In the genomic region with DNA sequence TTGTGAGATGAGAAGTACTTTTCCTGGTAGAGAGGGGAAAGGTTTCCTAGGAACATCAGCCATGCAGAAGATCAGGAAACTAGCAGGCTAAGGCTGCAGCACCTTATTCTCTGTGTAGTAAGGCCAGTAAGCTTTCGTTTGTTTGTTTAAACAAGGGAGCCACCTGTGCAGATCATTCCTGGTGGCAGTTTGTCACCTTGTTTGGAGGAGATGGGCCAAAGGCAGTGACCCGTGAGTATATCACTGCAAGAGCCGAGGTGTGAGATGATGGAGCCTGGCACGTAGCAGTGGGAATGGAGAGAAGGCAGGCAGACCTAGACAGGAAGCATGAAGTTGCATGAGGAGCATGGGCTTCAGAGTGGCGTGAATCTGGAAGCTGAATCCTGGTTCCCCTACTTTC, we compare ENCODE assay signal across 12 cellular contexts. TPM values are rescaled to one million over a fixed set of nuclear protein-coding genes. Genes with fewer than 3 reads are reported as not detected.
A peak's percentile ranks its signal among the peaks of the same experiment; 100 is the strongest.
DNase-seq lines count a peak whose midpoint lies in the region; ATAC-seq and TF ChIP-seq lines count a peak whose summit lies in the region.
"Had no signal": no experiment of that assay in that cellular context is flagged by ENCODE, and none has a peak within 500 bp of the region (broad histone marks: within the 10 kb centered on the region; RNA-seq: fewer than 3 reads in every experiment).

No MANE protein-coding gene starts in this region.

- WGBS in heart right ventricle, 2 donors = 64 to 71% methylated on average over 5 of the region's 5 CpGs
- no CpG with 5 or more reads among the region's 5 CpGs for WGBS in H9 (ENCODE audit: extremely low coverage, insufficient read length, low lambda C conversion rate)

- no peaks in the 10 kb centered on the region for H3K79me2 ChIP-seq in H9 (ENCODE audit: insufficient read depth, low read length)

- H3K27me3 ChIP-seq in Panc1 (ENCODE audit: control insufficient read depth, insufficient read depth, low read length) = no peaks in the 10 kb centered on the region
- H3K27me3 ChIP-seq in heart right ventricle = no peaks in the 10 kb centered on the region
- H3K27me3 ChIP-seq in H9 (ENCODE audit: insufficient read depth, low read length) = no peaks in the 10 kb centered on the region

- in situ Hi-C loops in Panc1 (cut with HindIII; ENCODE audit: low pct_unique_long_range_greater_than_20kb, low sequenced_read_pairs) = no loop called here

- H2AK5ac ChIP-seq in H9 (ENCODE audit: insufficient read length, low read length) = no peak overlapping the region

- H3K36me3 ChIP-seq in Panc1 (ENCODE audit: control insufficient read depth, insufficient read depth, low read length) (no peaks in the 10 kb centered on the region), heart right ventricle (peaks cover 0 to 6% (median 0%) of the 10 kb centered on the region in 9 donors)

- no peak overlapping the region for H3K56ac ChIP-seq in H9 (ENCODE audit: insufficient read length, low read depth, low read length)

- H2BK15ac ChIP-seq in H9 (ENCODE audit: low read depth, low read length) = no peak overlapping the region

- no peaks in the 10 kb centered on the region for H3K9me3 ChIP-seq in Panc1 (ENCODE audit: control insufficient read depth, insufficient read depth, low read depth, low read length)
- H3K9me3 ChIP-seq in heart right ventricle = no peaks in the 10 kb centered on the region
- no peaks in the 10 kb centered on the region for H3K9me3 ChIP-seq in H9 (ENCODE audit: control insufficient read depth, low read depth, low read length)

- intact Hi-C loops in activated naive CD4-positive, alpha-beta T cell treated with anti-CD3 and anti-CD28 coated beads for 36 hours (cut with micrococcal nuclease) = loop anchor here (1.0 to 5.0 kb wide), 5 partner anchors 14 to 480 kb away; a partner anchor contains a TSS
- intact Hi-C loops in Panc1 (cut with micrococcal nuclease; ENCODE audit: unreplicated experiment) = no loop called here
- intact Hi-C loops in heart right ventricle (cut with DNase I) = no loop called here

- no peak overlapping the region for H2BK5ac ChIP-seq in H9 (ENCODE audit: insufficient read length, low read length)

- no peak overlapping the region for H2BK12ac ChIP-seq in H9 (ENCODE audit: insufficient read length, low read depth, low read length)

- H3K36me3 Mint-ChIP-seq in activated naive CD4-positive, alpha-beta T cell treated with anti-CD3 and anti-CD28 coated beads for 36 hours (ENCODE audit: low read depth) = peaks cover 30% of the 10 kb centered on the region
- peaks cover 31% of the 10 kb centered on the region for H3K36me3 Mint-ChIP-seq in stimulated activated memory B cell treated with anti-CD40 and anti-IgM and Interleukin-4, amounts not matched to agents 10 μg/mL and 1 μg/mL and 100 μg/mL, for 72 hours
- H3K36me3 Mint-ChIP-seq in H9 (ENCODE audit: insufficient read depth in 1 of 3, low read depth in 3 of 3) = no peaks in the 10 kb centered on the region; a peak in 1 of 7 replicates

- H4K5ac ChIP-seq in H9 (ENCODE audit: insufficient read length, low read depth, low read length) = no peak overlapping the region

- H3K4me3 Mint-ChIP-seq in activated naive CD4-positive, alpha-beta T cell treated with anti-CD3 and anti-CD28 coated beads for 36 hours = no peak overlapping the region
- no peak overlapping the region for H3K4me3 Mint-ChIP-seq in stimulated activated memory B cell treated with anti-CD40 and anti-IgM and Interleukin-4, amounts not matched to agents 10 μg/mL and 1 μg/mL and 100 μg/mL, for 72 hours
- no peak overlapping the region for H3K4me3 Mint-ChIP-seq in H9

- POLR2A ChIA-PET in Panc1 (lab: Charles Lee) = no interaction called here

- H2AFZ ChIP-seq in H9 (ENCODE audit: low read length) = no peak overlapping the region

- peaks cover 27% of the 10 kb centered on the region for H3K4me1 ChIP-seq in Panc1 (ENCODE audit: control insufficient read depth, insufficient read depth, low read length)
- H3K4me1 ChIP-seq in heart right ventricle = peaks cover 16 to 55% (median 37%) of the 10 kb centered on the region in 9 donors
- no peaks in the 10 kb centered on the region for H3K4me1 ChIP-seq in H9 (ENCODE audit: insufficient read depth, low read length)

- H3K27ac Mint-ChIP-seq in activated naive CD4-positive, alpha-beta T cell treated with anti-CD3 and anti-CD28 coated beads for 36 hours = peak overlapping the region; percentile 3
- peak overlapping the region; percentile 97 for H3K27ac Mint-ChIP-seq in stimulated activated memory B cell treated with anti-CD40 and anti-IgM and Interleukin-4, amounts not matched to agents 10 μg/mL and 1 μg/mL and 100 μg/mL, for 72 hours
- H3K27ac Mint-ChIP-seq in H9 = no peak overlapping the region; a peak in 1 of 7 replicates

- H2BK120ac ChIP-seq in H9 (ENCODE audit: low read depth, low read length, poor library complexity, severe bottlenecking) = no peak overlapping the region

- no peaks in the 10 kb centered on the region for H4K20me1 ChIP-seq in H9 (ENCODE audit: control insufficient read depth, insufficient read depth, insufficient read length)

- H4K91ac ChIP-seq in H9 (ENCODE audit: insufficient read length, low read depth, low read length) = no peak overlapping the region

- CTCF ChIA-PET in activated naive CD4-positive, alpha-beta T cell treated with anti-CD3 and anti-CD28 coated beads for 36 hours (lab: Charles Lee) = interaction anchor here (0.6 to 1.1 kb wide), 2 partner anchors 55 to 555 kb away, joined by 3 to 4 read pairs; no protein-coding TSS in a partner anchor
- CTCF ChIA-PET in Panc1 (lab: Charles Lee) = no interaction called here

- H3K9me3 Mint-ChIP-seq in activated naive CD4-positive, alpha-beta T cell treated with anti-CD3 and anti-CD28 coated beads for 36 hours = no peaks in the 10 kb centered on the region
- H3K9me3 Mint-ChIP-seq in stimulated activated memory B cell treated with anti-CD40 and anti-IgM and Interleukin-4, amounts not matched to agents 10 μg/mL and 1 μg/mL and 100 μg/mL, for 72 hours = no peaks in the 10 kb centered on the region
- no peaks in the 10 kb centered on the region for H3K9me3 Mint-ChIP-seq in H9

- ATAC-seq in Panc1 (no peak), heart right ventricle (peak in 4 of 8 donors; percentile 64 to 74 (median 71)), HG03520 (IDR thresholded peaks at IDR 0.05; ENCODE audit: unreplicated experiment) (no peak)
- no peak for ATAC-seq in stimulated activated memory B cell treated with anti-CD40 and anti-IgM and Interleukin-4, amounts not matched to agents 10 μg/mL and 1 μg/mL and 100 μg/mL, for 72 hours

- H3K27me3 Mint-ChIP-seq in activated naive CD4-positive, alpha-beta T cell treated with anti-CD3 and anti-CD28 coated beads for 36 hours (ENCODE audit: low read depth) = no peaks in the 10 kb centered on the region
- no peaks in the 10 kb centered on the region for H3K27me3 Mint-ChIP-seq in stimulated activated memory B cell treated with anti-CD40 and anti-IgM and Interleukin-4, amounts not matched to agents 10 μg/mL and 1 μg/mL and 100 μg/mL, for 72 hours
- no peaks in the 10 kb centered on the region for H3K27me3 Mint-ChIP-seq in H9 (ENCODE audit: low read depth)

- H3K18ac ChIP-seq in H9 (ENCODE audit: insufficient read length, low read depth, low read length) = no peak overlapping the region

- no peak overlapping the region for H3K4me2 ChIP-seq in H9 (ENCODE audit: insufficient read depth, insufficient read length, low read length)

- H3K23me2 ChIP-seq in H9 (ENCODE audit: insufficient read length, low read depth, low read length, poor library complexity, severe bottlenecking) = no peaks in the 10 kb centered on the region

- TF ChIP-seq CTCF in Panc1 (IDR thresholded peaks at IDR 0.05) (no peak), heart right ventricle (IDR thresholded peaks at IDR 0.05) (no peak), H9 (conservative IDR thresholded peaks at IDR 0.05) (no peak)

- no TSS peak for BruUV-seq in Panc1 (replicated peaks; lab: Mats Ljungman, UMichigan)

- H3K23ac ChIP-seq in H9 (ENCODE audit: insufficient read length, low read depth, low read length) = no peak overlapping the region

- H3T11ph ChIP-seq in H9 (ENCODE audit: low read length) = no peak overlapping the region

- no peaks in the 10 kb centered on the region for H3K79me1 ChIP-seq in H9 (ENCODE audit: insufficient read depth, low read depth, low read length, poor library complexity, severe bottlenecking)

- H3K4ac ChIP-seq in H9 (ENCODE audit: low read depth, low read length) = no peak overlapping the region

- H3K27ac ChIP-seq in Panc1 (ENCODE audit: low read length) = peak overlapping the region; percentile 51
- H3K27ac ChIP-seq in heart right ventricle = peak overlapping the region in 4 of 10 donors; percentile 18 to 90 (median 49)
- no peak overlapping the region for H3K27ac ChIP-seq in H9 (ENCODE audit: insufficient read length, low read depth, low read length)

- no peak overlapping the region for H3K9ac ChIP-seq in H9 (ENCODE audit: extremely low read depth, insufficient read length, low read length)

- no peak overlapping the region; the same call in 1 of the 2 replicates for H3K14ac ChIP-seq in H9 (ENCODE audit: insufficient read depth, low read length)

- H3K4me3 ChIP-seq in Panc1 (ENCODE audit: low read depth in 2 of 2, low read length in 2 of 2) (no peak overlapping the region), heart right ventricle (no peak overlapping the region)

- no peak overlapping the region for H4K8ac ChIP-seq in H9 (replicated peaks; ENCODE audit: insufficient read length, low read depth, low read length)

- no peak overlapping the region for H2BK20ac ChIP-seq in H9 (ENCODE audit: low read depth, low read length, poor library complexity, severe bottlenecking)

- peaks cover 48% of the 10 kb centered on the region for H3K4me1 Mint-ChIP-seq in activated naive CD4-positive, alpha-beta T cell treated with anti-CD3 and anti-CD28 coated beads for 36 hours (ENCODE audit: low read depth)
- H3K4me1 Mint-ChIP-seq in stimulated activated memory B cell treated with anti-CD40 and anti-IgM and Interleukin-4, amounts not matched to agents 10 μg/mL and 1 μg/mL and 100 μg/mL, for 72 hours = peaks cover 64% of the 10 kb centered on the region
- no peaks in the 10 kb centered on the region for H3K4me1 Mint-ChIP-seq in H9

- DNase-seq in activated naive CD4-positive, alpha-beta T cell treated with anti-CD3 and anti-CD28 coated beads for 36 hours = no peak
- no peak for DNase-seq in activated naive CD4-positive, alpha-beta T cell treated with anti-CD3 and anti-CD28 coated beads, Interleukin-2, amount 50 U/mL, for 16 hours
- DNase-seq in Panc1 (ENCODE audit: low read depth, low spot score) (no peak), heart right ventricle (peak; percentile 22 to 29), NCI-H345 treated with DMSO at 0.1 percent for 48 hours (lab: John Stamatoyannopoulos, UW; ENCODE audit: unreplicated experiment) (no peak), H9 (no peak)
- DNase-seq: activated CD8-positive, alpha-beta memory T cell treated with anti-CD3 and anti-CD28 coated beads, Interleukin-2, amount 50 U/mL, for 48 hours; kidney; NCI-H526 treated with DMSO at 0.1 percent for 48 hours; stimulated activated CD4-positive, alpha-beta T cell treated with anti-CD3 and anti-CD28 coated beads, Interleukin-4, amount 100 ng/mL, for 1 hour had no signal

RNA-seq across cellular contexts. Expression of a gene that starts 19.6 kb away (rescaled TPM):
- 10 to 100 TPM; 25.9 to 27.0 TPM for total RNA-seq in activated naive CD4-positive, alpha-beta T cell treated with anti-CD3 and anti-CD28 coated beads for 36 hours
- total RNA-seq in Panc1 (2021; ENCODE audit: unreplicated experiment) (36.0 TPM), heart right ventricle (10 to 100 TPM; 14.8 to 24.1 (median 16.9) TPM), H9 (2021) (17.9 and 22.1 TPM in 2 replicates)
- polyA plus RNA-seq in Panc1 (2012; ENCODE audit: insufficient read length) = 21.6 TPM
- 1 to 10 TPM; 5.3 to 7.2 TPM for polyA plus RNA-seq in heart right ventricle

Comparison
In these comparisons a context has a peak if more than half of its experiments do, and no peak if none do; other contexts are left out.
1. DNase-seq: peak in heart right ventricle (2 of 2); none in activated naive CD4-positive, alpha-beta T cell treated with anti-CD3 and anti-CD28 coated beads for 36 hours (single experiment), activated naive CD4-positive, alpha-beta T cell treated with anti-CD3 and anti-CD28 coated beads, Interleukin-2, amount 50 U/mL, for 16 hours (single experiment), Panc1 (single experiment), NCI-H345 treated with DMSO at 0.1 percent for 48 hours (single experiment) and H9 (single experiment).
2. H3K27ac Mint-ChIP-seq: peak in activated naive CD4-positive, alpha-beta T cell treated with anti-CD3 and anti-CD28 coated beads for 36 hours (single experiment) and stimulated activated memory B cell treated with anti-CD40 and anti-IgM and Interleukin-4, amounts not matched to agents 10 μg/mL and 1 μg/mL and 100 μg/mL, for 72 hours (single experiment); none in H9 (0 of 3).